In the genomic region with DNA sequence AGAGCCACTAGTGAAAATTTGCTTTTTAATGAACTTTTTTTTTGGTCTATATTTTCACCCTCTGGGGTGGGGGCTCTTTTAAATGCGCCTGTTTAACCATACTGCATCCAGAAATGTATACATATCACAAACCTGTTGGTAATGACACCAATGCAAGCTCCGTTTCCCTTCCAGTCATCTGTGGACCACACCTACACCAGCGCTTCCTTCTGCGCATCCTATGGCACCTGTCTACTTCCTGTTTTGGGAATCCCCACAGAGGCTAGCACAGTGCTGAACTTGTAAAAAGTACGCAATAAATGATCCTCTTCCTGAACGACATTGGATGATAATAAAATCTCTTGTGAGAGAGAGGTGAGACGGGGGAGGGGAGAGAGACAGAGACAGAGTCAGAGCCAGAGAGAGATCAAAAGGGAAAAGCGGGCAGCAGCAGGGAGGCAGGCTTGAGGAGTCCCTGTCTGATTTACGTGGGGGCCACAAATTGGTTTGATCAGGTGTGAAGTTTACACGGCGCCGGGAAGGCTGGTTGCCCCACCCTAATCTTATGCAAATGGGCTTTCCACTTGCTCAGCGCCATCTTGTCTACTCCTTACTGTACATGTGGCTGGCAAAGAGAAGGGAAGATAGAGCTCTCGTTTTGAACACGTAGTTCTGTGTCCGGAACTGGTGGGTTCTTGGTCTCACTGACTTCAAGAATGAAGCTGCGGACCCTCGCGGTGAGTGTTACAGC, we compare ENCODE assay signal across 1 cellular context.
TF ChIP-seq lines count a peak whose summit lies in the region.

No MANE protein-coding gene starts in this region.

TF ChIP-seq in H1, 55 proteins besides CTCF, POLR2A, EP300 and RAD21:
- no peak for TF ChIP-seq KDM4A (IDR thresholded peaks at IDR 0.05; ENCODE audit: low read depth, low read length, severe bottlenecking)
- no peak for TF ChIP-seq PHF8 (conservative IDR thresholded peaks at IDR 0.05; ENCODE audit: low read depth, low read length)
- no peak for TF ChIP-seq TAF1 (IDR thresholded peaks at IDR 0.05; ENCODE audit: low read depth, low read length)
- TF ChIP-seq BRCA1 (IDR thresholded peaks at IDR 0.05; ENCODE audit: low read depth, low read length): no peak
- no peak for TF ChIP-seq TAF7 (optimal IDR thresholded peaks at IDR 0.05; ENCODE audit: borderline replicate concordance, low read depth, low read length)
- TF ChIP-seq CREB1 (IDR thresholded peaks at IDR 0.05): no peak
- no peak for TF ChIP-seq HDAC6 (IDR thresholded peaks at IDR 0.05; ENCODE audit: low read depth, low read length)
- TF ChIP-seq SAP30 (IDR thresholded peaks at IDR 0.05; ENCODE audit: insufficient read depth, insufficient replicate concordance, low read length): no peak
- no peak for TF ChIP-seq RNF2 (IDR thresholded peaks at IDR 0.05; ENCODE audit: borderline replicate concordance, low read depth, low read length, missing control alignments, poor library complexity, severe bottlenecking)
- TF ChIP-seq SIX5 (IDR thresholded peaks at IDR 0.05; ENCODE audit: low read depth, low read length): no peak
- TF ChIP-seq CBX8 (IDR thresholded peaks at IDR 0.05; ENCODE audit: borderline replicate concordance, low read depth, low read length): no peak
- TF ChIP-seq EGR1 (IDR thresholded peaks at IDR 0.05; ENCODE audit: borderline replicate concordance, low read depth, low read length): no peak
- TF ChIP-seq GTF2F1 (IDR thresholded peaks at IDR 0.05; ENCODE audit: borderline replicate concordance, low read depth, low read length): no peak
- no peak for TF ChIP-seq RBBP5 (IDR thresholded peaks at IDR 0.05; ENCODE audit: borderline replicate concordance, low read depth, low read length)
- no peak for TF ChIP-seq KDM1A (IDR thresholded peaks at IDR 0.05; ENCODE audit: borderline replicate concordance, low read length)
- TF ChIP-seq KDM5A (IDR thresholded peaks at IDR 0.05; ENCODE audit: low read length): no peak
- TF ChIP-seq SP2 (IDR thresholded peaks at IDR 0.05; ENCODE audit: low read length): no peak
- TF ChIP-seq YY1 (IDR thresholded peaks at IDR 0.05; ENCODE audit: low read depth, low read length): no peak
- no peak for TF ChIP-seq MAX (IDR thresholded peaks at IDR 0.05)
- TF ChIP-seq, protein P1, sequence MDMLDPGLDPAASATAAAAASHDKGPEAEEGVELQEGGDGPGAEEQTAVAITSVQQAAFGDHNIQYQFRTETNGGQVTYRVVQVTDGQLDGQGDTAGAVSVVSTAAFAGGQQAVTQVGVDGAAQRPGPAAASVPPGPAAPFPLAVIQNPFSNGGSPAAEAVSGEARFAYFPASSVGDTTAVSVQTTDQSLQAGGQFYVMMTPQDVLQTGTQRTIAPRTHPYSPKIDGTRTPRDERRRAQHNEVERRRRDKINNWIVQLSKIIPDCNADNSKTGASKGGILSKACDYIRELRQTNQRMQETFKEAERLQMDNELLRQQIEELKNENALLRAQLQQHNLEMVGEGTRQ (IDR thresholded peaks at IDR 0.05; ENCODE audit: low read length): no peak
